24 cellular contexts compared by ENCODE assay signal in the genomic region with DNA sequence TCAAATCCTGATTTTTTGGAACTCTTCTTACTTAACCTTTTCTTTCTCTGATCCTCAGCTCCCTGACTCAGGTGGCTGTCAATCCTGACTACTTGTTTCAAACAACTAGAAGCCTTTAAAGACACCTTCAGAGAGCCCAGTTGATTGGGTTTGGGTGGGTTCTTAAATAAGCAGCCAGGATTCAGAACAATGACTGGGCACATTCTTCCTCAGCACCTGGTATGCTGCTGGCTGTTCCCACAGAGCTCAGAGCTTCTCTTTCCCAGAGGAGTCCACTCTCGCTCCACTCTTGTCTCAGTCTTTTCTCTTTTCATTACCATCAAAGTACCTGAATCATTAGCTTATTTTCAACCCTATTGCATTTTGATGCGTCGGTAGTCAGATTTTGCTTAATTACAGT. TPM values are rescaled to one million over a fixed set of nuclear protein-coding genes. Genes with fewer than 3 reads are reported as not detected.
DNase-seq lines count a peak whose midpoint lies in the region; ATAC-seq, FAIRE-seq and TF ChIP-seq lines count a peak whose summit lies in the region.
"Had no signal": no experiment of that assay in that cellular context is flagged by ENCODE, and none has a peak within 500 bp of the region (broad histone marks: within the 10 kb centered on the region; RNA-seq: fewer than 3 reads in every experiment).

No MANE protein-coding gene starts in this region.

- FAIRE-seq in A549 (lab: Jason Lieb, UNC) (no peak), H1 (lab: Jason Lieb, UNC) (no peak)
- FAIRE-seq: GM12891, GM18507, K562 had no signal

- no peak overlapping the region for H3K9ac ChIP-seq in H1 (replicated peaks in 1 of 4; ENCODE audit: extremely low read depth in 1 of 4, low read depth in 3 of 4, low read length in 3 of 4)

- TF ChIP-seq EP300 in A549 (IDR thresholded peaks at IDR 0.05) (no peak), H1 (IDR thresholded peaks at IDR 0.05; ENCODE audit: borderline replicate concordance in 1 of 2, low read depth in 2 of 2, low read length in 2 of 2) (no peak)

- no peaks in the 10 kb centered on the region for H3K9me3 ChIP-seq in A549
- no peaks in the 10 kb centered on the region for H3K9me3 ChIP-seq in H1 (ENCODE audit: insufficient read depth in 2 of 2, low read depth in 1 of 2, low read length in 1 of 2)
- H3K9me3 ChIP-seq: MG63 had no signal

- H3K9me2 ChIP-seq in GM23338 (ENCODE audit: insufficient read depth) = peaks cover 5% of the 10 kb centered on the region; the same call in 1 of the 2 replicates

- H3K79me2 ChIP-seq in GM23338 (replicated peaks; ENCODE audit: insufficient read depth) = peaks cover 100% of the 10 kb centered on the region
- peaks cover 0 to 65% of the 10 kb centered on the region in 2 experiments; a peak in 3 of 4 replicates for H3K79me2 ChIP-seq in H1 (ENCODE audit: control insufficient read depth in 1 of 2, insufficient read depth in 2 of 2, low read length in 2 of 2)

- H4K91ac ChIP-seq in H1 (replicated peaks; ENCODE audit: insufficient read length, low read length) = no peak overlapping the region

- no peak overlapping the region for H2BK12ac ChIP-seq in H1 (ENCODE audit: low read depth, low read length)

- H3K36me3 Mint-ChIP-seq in GM23338 (ENCODE audit: low read depth) = no peaks in the 10 kb centered on the region
- no peaks in the 10 kb centered on the region for H3K36me3 Mint-ChIP-seq in neural crest cell (ENCODE audit: low read depth)

- no peak overlapping the region for H3K18ac ChIP-seq in H1 (ENCODE audit: extremely low read depth, low read length)

- H3K4me3 Mint-ChIP-seq in GM23338 = no peak overlapping the region
- no peak overlapping the region for H3K4me3 Mint-ChIP-seq in neural crest cell
- H3K4me3 Mint-ChIP-seq: B cell had no signal

- H3K4ac ChIP-seq in H1 (replicated peaks; ENCODE audit: insufficient read length, low read depth, low read length) = no peak overlapping the region

- POLR2A ChIA-PET in A549 (lab: Yijun Ruan, JAX) = no interaction called here
- POLR2A ChIA-PET in H1 (lab: Charles Lee; ENCODE audit: partially characterized antibody) = no interaction called here

- CTCF ChIA-PET in A549 (lab: Yijun Ruan, JAX) = no interaction called here
- CTCF ChIA-PET in H1 (lab: Charles Lee; ENCODE audit: partially characterized antibody) = interaction anchor here (0.6 to 1.7 kb wide), 6 partner anchors 19 to 631 kb away, joined by 3 to 4 read pairs (median 4); no protein-coding TSS in a partner anchor

- H4K5ac ChIP-seq in H1 (ENCODE audit: insufficient read length, low read depth, low read length) = no peak overlapping the region

- peak in 1 of 2 experiments; percentile 8 for DNase-seq in A549 (ENCODE audit: low read depth in 1 of 2, low spot score in 1 of 2)
- DNase-seq in GM23338 (ENCODE audit: low spot score) = peak; percentile 60
- DNase-seq in H1 (ENCODE audit: low read depth in 1 of 2, low spot score in 2 of 2) = no peak
- DNase-seq in neural crest cell (ENCODE audit: low read depth, low spot score) = no peak
- DNase-seq in NCI-H2227 (lab: John Stamatoyannopoulos, UW; ENCODE audit: unreplicated experiment) = no peak
- no peak for DNase-seq in SK-N-DZ (ENCODE audit: low spot score)
- no peak for DNase-seq in DMS53 (lab: John Stamatoyannopoulos, UW)
- DNase-seq: DMS 273 treated with DMSO at 0.1 percent for 48 hours, DND-41, MG63, NCI-H1048, NCI-H1417 treated with DMSO at 0.1 percent for 48 hours, NCI-H187, NCI-H2227 treated with DMSO at 0.1 percent for 48 hours, NCI-H510A, PC-9, SHP77 treated with DMSO at 0.1 percent for 48 hours had no signal

- no peak overlapping the region for H2AFZ ChIP-seq in GM23338
- no peak overlapping the region for H2AFZ ChIP-seq in H1 (ENCODE audit: low read length)
- H2AFZ ChIP-seq: PC-9 had no signal

- H2BK120ac ChIP-seq in H1 (replicated peaks; ENCODE audit: low read depth, low read length) = no peak overlapping the region

- H3K14ac ChIP-seq in H1 (ENCODE audit: insufficient read length) = no peak overlapping the region

- no peak overlapping the region for H3K23ac ChIP-seq in H1 (ENCODE audit: insufficient read length)

- H3K4me1 ChIP-seq in A549 (peaks cover 14% of the 10 kb centered on the region; the same call in 2 of the 3 replicates), GM23338 (ENCODE audit: insufficient read depth) (peaks cover 45% of the 10 kb centered on the region), H1 (replicated peaks in 1 of 4; ENCODE audit: control insufficient read depth in 3 of 4, insufficient read depth in 4 of 4, low read length in 3 of 4) (peaks cover 0 to 4% (median 2%) of the 10 kb centered on the region in 4 experiments; a peak in 1 of 7 replicates)

- peak overlapping the region; percentile 58 for H3K27ac Mint-ChIP-seq in GM23338
- H3K27ac Mint-ChIP-seq in neural crest cell (ENCODE audit: unreplicated experiment) = peak overlapping the region; percentile 7
- H3K27ac Mint-ChIP-seq: B cell had no signal

- no peak overlapping the region for H2BK5ac ChIP-seq in H1 (ENCODE audit: low read depth, low read length)

- H2AK5ac ChIP-seq in H1 (ENCODE audit: low read depth, low read length) = no peak overlapping the region

- H3K27me3 Mint-ChIP-seq in GM23338 (ENCODE audit: insufficient read depth, low read depth, poor library complexity) (peaks cover 1% of the 10 kb centered on the region), neural crest cell (ENCODE audit: low read depth) (no peaks in the 10 kb centered on the region)

- 88% methylated on average over 3 of the region's 3 CpGs for WGBS in A549 (ENCODE audit: missing lambda C conversion rate)
- WGBS in H1 (ENCODE audit: extremely low coverage in 1 of 2, insufficient coverage in 1 of 2, insufficient read length in 1 of 2, insufficient replicate concordance in 2 of 2, low coverage in 1 of 2, low lambda C conversion rate in 2 of 2, missing lambda C conversion rate in 1 of 2), 2 experiments = 89% methylated on average over 3 of the region's 3 CpGs; no CpG with 5 or more reads in 1 of the 2 experiments

- H3F3A ChIP-seq in GM23338 (replicated peaks; ENCODE audit: low read depth) = no peaks in the 10 kb centered on the region

- peaks cover 2% of the 10 kb centered on the region; the same call in 1 of the 2 replicates for H3K79me1 ChIP-seq in H1 (ENCODE audit: low read depth, low read length)

- no peaks in the 10 kb centered on the region for H3K23me2 ChIP-seq in H1 (ENCODE audit: low read depth, low read length)

- H3K9me3 Mint-ChIP-seq in GM23338 (no peaks in the 10 kb centered on the region), neural crest cell (peaks cover 3% of the 10 kb centered on the region)

- no peak overlapping the region for H3K56ac ChIP-seq in H1 (replicated peaks; ENCODE audit: insufficient read length, low read depth, low read length)

- H2BK20ac ChIP-seq in H1 (ENCODE audit: low read length) = no peak overlapping the region

- peaks cover 42% of the 10 kb centered on the region for H3K4me1 Mint-ChIP-seq in GM23338
- no peaks in the 10 kb centered on the region for H3K4me1 Mint-ChIP-seq in neural crest cell
- H3K4me1 Mint-ChIP-seq: B cell had no signal

- no peak overlapping the region for H2BK15ac ChIP-seq in H1 (ENCODE audit: low read length)

- no peak for TF ChIP-seq RAD21 in A549 (conservative IDR thresholded peaks at IDR 0.05 in 1 of 2, IDR thresholded peaks at IDR 0.05 in 1 of 2)
- no peak for TF ChIP-seq RAD21 in H1 (IDR thresholded peaks at IDR 0.05 in 1 of 2, conservative IDR thresholded peaks at IDR 0.05 in 1 of 2; ENCODE audit: low read depth in 2 of 2, low read length in 2 of 2)

- TF ChIP-seq CTCF in A549 (IDR thresholded peaks at IDR 0.05) (no peak), GM23338 (conservative IDR thresholded peaks at IDR 0.05; ENCODE audit: low read depth in 2 of 2) (no peak), H1 (IDR thresholded peaks at IDR 0.05; ENCODE audit: control extremely low read depth in 1 of 3, insufficient read depth in 1 of 3, low read depth in 1 of 3, low read length in 3 of 3) (no peak), neural crest cell (conservative IDR thresholded peaks at IDR 0.05) (no peak)

- TF ChIP-seq POLR2A in A549 (IDR thresholded peaks at IDR 0.05; ENCODE audit: low read length) (no peak), H1 (IDR thresholded peaks at IDR 0.05; ENCODE audit: control extremely low read depth in 1 of 2, low read depth in 2 of 2, low read length in 2 of 2) (no peak)

- no peaks in the 10 kb centered on the region for H3K27me3 ChIP-seq in GM23338 (ENCODE audit: insufficient read depth)
- no peaks in the 10 kb centered on the region for H3K27me3 ChIP-seq in H1 (replicated peaks in 1 of 4; ENCODE audit: control insufficient read depth in 3 of 4, extremely low read depth in 1 of 4, insufficient read depth in 3 of 4, low read length in 3 of 4)
- H3K27me3 ChIP-seq: MG63 had no signal

- H3K27ac ChIP-seq in A549 (peak overlapping the region in 1 of 2 experiments; percentile 27; a peak in 1 of 6 replicates), GM23338 (ENCODE audit: low read depth) (peak overlapping the region; percentile 46; the same call in 1 of the 2 replicates), H1 (ENCODE audit: low read depth, low read length) (no peak overlapping the region)
- H3K27ac ChIP-seq: PC-9, RWPE1 had no signal

- no peak overlapping the region for H4K8ac ChIP-seq in H1 (ENCODE audit: extremely low read depth, insufficient read depth, low read length)

- 0 out of 3 replicates have a peak overlapping the region, but pooled peaks have one; percentile 6 for H3K4me2 ChIP-seq in A549
- 0 out of 2 replicates have a peak overlapping the region, but pooled peaks have one; percentile 19 for H3K4me2 ChIP-seq in GM23338
- H3K4me2 ChIP-seq in H1 (ENCODE audit: insufficient read depth in 1 of 2, low read depth in 2 of 2, low read length in 2 of 2) = no peak overlapping the region
- H3K4me2 ChIP-seq: PC-9 had no signal

- H3K36me3 ChIP-seq in GM23338 (ENCODE audit: insufficient read depth) (no peaks in the 10 kb centered on the region), H1 (ENCODE audit: control insufficient read depth in 2 of 4, insufficient read depth in 4 of 4, low read length in 3 of 4) (no peaks in the 10 kb centered on the region)
- H3K36me3 ChIP-seq: MG63 had no signal

- H3K4me3 ChIP-seq in A549 = no peak overlapping the region
- no peak overlapping the region for H3K4me3 ChIP-seq in GM23338
- no peak overlapping the region for H3K4me3 ChIP-seq in H1 (ENCODE audit: extremely low read depth in 1 of 4, insufficient read depth in 2 of 4, low read depth in 3 of 4, low read length in 4 of 4)
- H3K4me3 ChIP-seq: K562, MG63, PC-9 had no signal

- H4K20me1 ChIP-seq in GM23338 (replicated peaks; ENCODE audit: insufficient read depth) = peaks cover 6% of the 10 kb centered on the region
- H4K20me1 ChIP-seq in H1 (replicated peaks in 1 of 2; ENCODE audit: control insufficient read depth in 1 of 2, insufficient read depth in 2 of 2, low read length in 2 of 2) = peaks cover 0 to 2% of the 10 kb centered on the region in 2 experiments

- ATAC-seq in A549 (peak in 1 of 2 experiments; percentile 30; a peak in 1 of 6 replicates), GM23338 (peak; percentile 80), GM21619 (IDR thresholded peaks at IDR 0.05; ENCODE audit: unreplicated experiment) (no peak)
- ATAC-seq: K562, SK-N-SH treated with all-trans-retinoic acid at 6 μM for 48 hours had no signal

RNA-seq across cellular contexts. Expression of gene PCSK5, which starts 22.5 kb away (rescaled TPM):
- polyA plus RNA-seq in A549 (2011; rRNA removed) = 6.7 and 7.0 TPM in 2 replicates
- 2.9 and 3.7 TPM in 2 replicates for polyA plus RNA-seq in A549 (2012; cell fraction: cytosol; rRNA removed)
- 7.3 and 8.8 TPM in 2 replicates for polyA plus RNA-seq in A549 (2012; cell fraction: nucleus; rRNA removed)
- polyA plus RNA-seq in A549 (2017; fragmentation: RNase III; extraction: RNeasy Plus Mini Kit Qiagen cat#74134 plus additional on column Dnase treatment) = 1.3 to 1.5 TPM (median 1.4 TPM) in 3 replicates
- polyA minus RNA-seq in A549 (2011; rRNA and poly(A)+ RNA removed) = 21.3 and 23.3 TPM in 2 replicates
- total RNA-seq in GM23338 (2014; rRNA removed; shearing (Covaris generic)) = 30.8 and 34.8 TPM in 2 replicates
- 12.3 and 15.6 TPM in 2 replicates for polyA plus RNA-seq in GM23338 (2016; fragmentation: Nextera tagmentation; extraction: Ambion mirVana)
- 10.1 and 10.7 TPM in 2 replicates for total RNA-seq in H1 (2021; fragmentation: NEBNext Ultra II Directional; extraction: Animal tissue kit (Norgen Biotek cat#: 25700))
- 5.5 and 5.6 TPM in 2 replicates for polyA plus RNA-seq in H1 (2011; rRNA removed)
- 6.2 TPM for polyA plus RNA-seq in H1 (2011; cell fraction: cytosol; rRNA removed)
- polyA plus RNA-seq in H1 (2011; cell fraction: nucleus; rRNA removed) = 13.1 TPM
- polyA plus RNA-seq in H1 (2012, experiment 1 of 2) = 6.2 to 7.1 TPM (median 6.7 TPM) in 4 replicates
- 1.4 TPM for polyA plus RNA-seq in H1 (2012, experiment 2 of 2)
- 12.4 TPM for polyA plus RNA-seq in H1 (2013, experiment 1 of 2)
- polyA plus RNA-seq in H1 (2013, experiment 2 of 2) = 11.5 TPM
- 22.7 and 25.9 TPM in 2 replicates for polyA minus RNA-seq in H1 (2011; rRNA and poly(A)+ RNA removed)
- polyA minus RNA-seq in H1 (2011; cell fraction: cytosol; rRNA and poly(A)+ RNA removed) = 8.3 TPM
- 40.7 TPM for polyA minus RNA-seq in H1 (2011; cell fraction: nucleus; rRNA and poly(A)+ RNA removed)
- 2.7 and 3.1 TPM in 2 replicates for total RNA-seq in neural crest cell
- polyA plus RNA-seq in SK-N-DZ (2014; cell fraction: cytosol; rRNA removed) = 0.03 TPM in 2 replicates
- 0.33 and 0.51 TPM in 2 replicates for polyA plus RNA-seq in SK-N-DZ (2014; cell fraction: nucleus; rRNA removed)
- total RNA-seq: B cell, K562 had no signal
- polyA plus RNA-seq: K562 had no signal

Comparison
In these comparisons a context has a peak if more than half of its experiments do, and no peak if none do; other contexts are left out.
1. H3K4me2 ChIP-seq: peak in A549 (single experiment) and GM23338 (single experiment); none in H1 (0 of 2).
2. Of the 18 proteins assayed by ChIP-seq in both H1 and A549: peak only in H1: MAFK; only in A549: none; in both: none; in neither: 17.